8 cellular contexts compared by ENCODE assay signal in the genomic region with DNA sequence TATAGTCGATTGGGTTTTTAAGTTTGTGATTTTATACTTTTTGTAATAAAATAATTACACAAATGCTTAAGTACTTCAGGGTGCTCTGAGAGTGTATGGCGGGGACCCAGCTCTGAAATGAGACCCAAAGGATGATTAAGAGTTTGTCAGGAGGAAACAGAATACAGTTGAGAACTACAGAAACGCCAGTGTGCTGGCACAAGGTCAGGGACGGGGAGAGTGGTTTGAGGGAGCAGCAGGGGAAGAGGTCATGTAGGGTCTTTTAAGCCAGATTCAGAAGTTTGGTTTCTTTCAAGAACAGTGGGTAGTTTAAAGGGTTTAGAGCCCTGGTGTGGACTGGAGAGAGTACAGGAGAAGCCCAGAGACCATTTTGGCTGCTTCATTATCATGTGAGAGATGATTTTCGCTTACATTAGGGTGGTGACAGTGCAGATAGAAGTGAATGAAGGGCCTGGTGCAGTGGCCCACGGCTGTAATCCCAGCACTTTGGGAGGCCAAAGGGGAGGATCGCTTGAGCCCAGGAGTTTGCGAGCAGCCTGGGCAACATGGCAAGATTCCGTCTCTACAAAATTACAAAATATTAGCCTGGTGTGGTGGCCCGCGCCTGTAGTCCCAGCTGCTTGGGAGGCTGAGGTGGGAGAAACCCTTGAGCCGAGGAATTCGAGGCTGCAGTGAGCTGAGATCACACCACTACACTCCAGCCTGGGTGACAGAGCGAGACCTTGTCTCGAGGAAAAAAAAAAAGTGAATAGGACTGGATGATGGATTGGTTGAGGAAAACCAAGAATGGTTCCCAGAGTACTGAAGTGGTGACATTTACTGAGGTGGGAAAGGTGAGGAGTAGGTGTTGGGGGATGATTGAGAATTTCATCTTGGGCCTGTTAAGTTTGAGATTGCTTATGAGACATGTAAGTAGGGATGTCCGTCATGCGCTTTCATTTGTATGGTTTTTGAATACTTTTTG. TPM values are rescaled to one million over a fixed set of nuclear protein-coding genes. Genes with fewer than 3 reads are reported as not detected.
DNase-seq lines count a peak whose midpoint lies in the region; ATAC-seq and TF ChIP-seq lines count a peak whose summit lies in the region.

No MANE protein-coding gene starts in this region.

- peak overlapping the region; percentile 85 for H3K4me3 ChIP-seq in ovary

- no peaks in the 10 kb centered on the region for H3K9me3 ChIP-seq in ovary

- no peaks in the 10 kb centered on the region for H3K36me3 ChIP-seq in ovary

- TF ChIP-seq POLR2A in ovary (IDR thresholded peaks at IDR 0.05), result no peak

- peaks cover 18% of the 10 kb centered on the region for H3K4me1 ChIP-seq in ovary (ENCODE audit: insufficient read depth)

- TF ChIP-seq CTCF in ovary (IDR thresholded peaks at IDR 0.05), result no peak

- H3K36me3 Mint-ChIP-seq in T-helper 1 cell treated with Interleukin-12 subunit alpha and Interleukin-12 subunit beta and Interleukin-4 antibody, amounts not matched to agents 30 μg/mL and 1 μg/mL, for 36 hours (ENCODE audit: low read depth), result peaks cover 9% of the 10 kb centered on the region

- WGBS in ovary, 3 donors, result 51 to 58% (median 53%) methylated on average over 17 of the region's 17 CpGs

- no peaks in the 10 kb centered on the region for H3K27me3 ChIP-seq in ovary

- no peaks in the 10 kb centered on the region for H3K9me3 Mint-ChIP-seq in T-helper 1 cell treated with Interleukin-12 subunit alpha and Interleukin-12 subunit beta and Interleukin-4 antibody, amounts not matched to agents 30 μg/mL and 1 μg/mL, for 36 hours

- DNase-seq in HCEC 1CT, result peak; percentile 55
- DNase-seq in fibroblast of gingiva (ENCODE audit: low read depth), result peak; percentile 52
- peak; percentile 29 to 55 (median 44) for DNase-seq in ovary
- no peak for DNase-seq in AML-193 (lab: John Stamatoyannopoulos, UW)
- DNase-seq in occipital lobe (lab: John Stamatoyannopoulos, UW), result no peak

- no peak for ATAC-seq in GM21526 (IDR thresholded peaks at IDR 0.05; ENCODE audit: low FRiP score, unreplicated experiment)
- ATAC-seq in activated CD4-positive, CD25-positive, alpha-beta regulatory T cell treated with anti-CD3 and anti-CD28 coated beads, Interleukin-2, amount 50 U/mL, for 24 hours, result no peak

- H3K4me1 Mint-ChIP-seq in T-helper 1 cell treated with Interleukin-12 subunit alpha and Interleukin-12 subunit beta and Interleukin-4 antibody, amounts not matched to agents 30 μg/mL and 1 μg/mL, for 36 hours (ENCODE audit: low read depth), result peaks cover 44% of the 10 kb centered on the region

- H3K4me3 Mint-ChIP-seq in T-helper 1 cell treated with Interleukin-12 subunit alpha and Interleukin-12 subunit beta and Interleukin-4 antibody, amounts not matched to agents 30 μg/mL and 1 μg/mL, for 36 hours, result peak overlapping the region; percentile 100

- no peak for TF ChIP-seq EP300 in ovary (IDR thresholded peaks at IDR 0.05)

- no peaks in the 10 kb centered on the region for H3K27me3 Mint-ChIP-seq in T-helper 1 cell treated with Interleukin-12 subunit alpha and Interleukin-12 subunit beta and Interleukin-4 antibody, amounts not matched to agents 30 μg/mL and 1 μg/mL, for 36 hours (ENCODE audit: low read depth)

- H3K27ac ChIP-seq in ovary, result peak overlapping the region; percentile 92

- intact Hi-C loops in ovary (cut with DNase I), result no loop called here

- H3K27ac Mint-ChIP-seq in T-helper 1 cell treated with Interleukin-12 subunit alpha and Interleukin-12 subunit beta and Interleukin-4 antibody, amounts not matched to agents 30 μg/mL and 1 μg/mL, for 36 hours, result peak overlapping the region; percentile 100

RNA-seq across cellular contexts. Expression of a gene that starts 1.4 kb away (rescaled TPM):
- total RNA-seq in ovary (100 to 1,000 TPM in 1 of 7 donors, 10 to 100 TPM in 6; 41.3 to 106 (median 68.3) TPM), occipital lobe (63.3 TPM)
- polyA plus RNA-seq in ovary, result 10 to 100 TPM; 29.3 to 70.0 TPM

RNA-seq across cellular contexts. Expression of a gene that starts 30.7 kb away (rescaled TPM):
- total RNA-seq in ovary (100 to 1,000 TPM; 147 to 340 (median 180) TPM), occipital lobe (206 TPM)
- 100 to 1,000 TPM in 1 of 2 donors, 10 to 100 TPM in 1; 85.4 to 220 TPM for polyA plus RNA-seq in ovary

Comparison
In these comparisons a context has a peak if more than half of its experiments do, and no peak if none do; other contexts are left out.
1. DNase-seq: peak in HCEC 1CT (single experiment), fibroblast of gingiva (single experiment) and ovary (5 of 5); none in AML-193 (0 of 2) and occipital lobe (single experiment).